In the genomic region with DNA sequence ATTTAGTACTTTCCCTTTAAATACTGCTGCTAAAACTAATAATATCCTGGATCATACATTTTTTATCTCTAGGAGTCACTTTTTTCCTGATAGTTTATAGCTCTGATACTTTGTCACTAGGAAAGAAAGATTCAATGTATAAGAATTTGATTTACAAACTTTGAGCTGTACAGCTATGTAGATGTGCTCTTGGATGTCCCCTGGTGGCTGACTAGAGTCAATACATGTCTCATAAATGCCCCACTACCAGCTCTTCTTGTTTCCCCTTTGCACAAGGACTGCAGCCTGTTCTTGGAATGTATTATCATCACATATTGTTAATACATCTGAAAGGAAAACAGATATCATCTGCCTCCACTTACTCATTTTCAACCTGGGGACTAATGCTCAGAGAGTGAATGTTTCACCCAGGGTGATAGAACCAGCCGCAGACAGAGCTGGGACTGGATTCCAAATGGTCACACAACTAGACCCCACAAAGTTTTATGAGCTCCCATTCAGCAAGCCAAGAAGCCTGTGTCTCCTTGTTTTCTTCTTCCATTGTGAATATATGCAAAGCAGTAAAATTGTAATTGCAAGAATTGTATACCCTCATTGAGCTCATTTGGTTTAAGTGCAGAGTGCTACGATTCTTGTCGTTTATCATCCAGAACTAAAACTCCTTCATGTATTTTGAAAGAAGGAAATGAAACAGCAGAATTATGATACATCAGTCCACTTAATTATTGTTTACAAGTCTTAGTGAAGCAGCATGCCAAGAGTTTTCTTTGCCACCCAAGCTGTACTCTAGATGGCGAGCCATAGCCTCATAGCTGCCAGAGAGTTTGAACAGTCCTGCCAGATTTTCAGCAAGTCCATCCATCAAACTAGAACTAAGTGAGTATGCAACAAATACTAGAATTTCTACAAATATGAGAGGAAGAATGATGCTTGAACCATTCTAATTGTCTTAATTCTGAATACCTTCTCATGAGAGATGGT, we compare ENCODE assay signal across 8 cellular contexts.
DNase-seq lines count a peak whose midpoint lies in the region; ATAC-seq and TF ChIP-seq lines count a peak whose summit lies in the region.

No MANE protein-coding gene starts in this region.

- no peak for TF ChIP-seq POLR2A in Peyer's patch (IDR thresholded peaks at IDR 0.05)

- H3K27me3 Mint-ChIP-seq in brain, result no peaks in the 10 kb centered on the region

- H3K4me3 Mint-ChIP-seq in brain, result peak overlapping the region in 1 of 5 experiments; percentile 38

- ATAC-seq in GM21381 (IDR thresholded peaks at IDR 0.05; ENCODE audit: unreplicated experiment) (peak; percentile 97), HG03469 (IDR thresholded peaks at IDR 0.05; ENCODE audit: unreplicated experiment) (peak; percentile 95)
- peak; percentile 52 for ATAC-seq in stimulated activated naive CD8-positive, alpha-beta T cell treated with anti-CD3 and anti-CD28 coated beads, Interleukin-15, Interleukin-2, amounts not matched to agents 100 U/mL and 50 U/mL, for 24 hours

- no peaks in the 10 kb centered on the region for H3K9me3 ChIP-seq in Peyer's patch

- H3K4me1 Mint-ChIP-seq in brain, result peaks cover 12% of the 10 kb centered on the region

- H3K27me3 ChIP-seq in Peyer's patch (no peaks in the 10 kb centered on the region), kidney epithelial cell (ENCODE audit: control insufficient read depth, insufficient read depth, low read length) (no peaks in the 10 kb centered on the region)

- TF ChIP-seq CTCF in Peyer's patch (IDR thresholded peaks at IDR 0.05) (peak; percentile 36 to 65 (median 59)), brain (conservative IDR thresholded peaks at IDR 0.05) (peak; percentile 70 to 90), kidney epithelial cell (IDR thresholded peaks at IDR 0.05; ENCODE audit: insufficient read depth, low read length, poor library complexity, severe bottlenecking) (peak; percentile 95)

- H3K4me3 ChIP-seq in Peyer's patch (no peak overlapping the region), kidney epithelial cell (ENCODE audit: low read depth, low read length) (no peak overlapping the region)

- no peaks in the 10 kb centered on the region for H3K36me3 ChIP-seq in Peyer's patch
- no peaks in the 10 kb centered on the region for H3K36me3 ChIP-seq in kidney epithelial cell (ENCODE audit: control insufficient read depth, insufficient read depth, low read length)

- H3K9me3 Mint-ChIP-seq in brain, result peaks cover 0 to 19% (median 10%) of the 10 kb centered on the region in 5 experiments

- DNase-seq in GM04503 (ENCODE audit: low read depth) (peak; percentile 5), Peyer's patch (no peak), kidney epithelial cell (ENCODE audit: low read depth) (no peak), ecto neural progenitor cell (ENCODE audit: low spot score) (no peak)
- peak; percentile 35 for DNase-seq in stimulated activated naive CD8-positive, alpha-beta T cell treated with anti-CD3 and anti-CD28 coated beads, Interleukin-15, Interleukin-2, amounts not matched to agents 100 U/mL and 50 U/mL, for 24 hours

- H3K27ac Mint-ChIP-seq in brain, result peak overlapping the region in 1 of 5 experiments; percentile 64

- no peak overlapping the region for H3K27ac ChIP-seq in Peyer's patch

- no peaks in the 10 kb centered on the region for H3K36me3 Mint-ChIP-seq in brain

- no peaks in the 10 kb centered on the region for H3K4me1 ChIP-seq in Peyer's patch

Comparison
In these comparisons a context has a peak if more than half of its experiments do, and no peak if none do; other contexts are left out.
1. DNase-seq: peak in GM04503 (single experiment) and stimulated activated naive CD8-positive, alpha-beta T cell treated with anti-CD3 and anti-CD28 coated beads, Interleukin-15, Interleukin-2, amounts not matched to agents 100 U/mL and 50 U/mL, for 24 hours (single experiment); none in Peyer's patch (0 of 3), kidney epithelial cell (single experiment) and ecto neural progenitor cell (single experiment).
2. Peak in every context shown above with its lines, with median percentiles within 50 percentile points of each other: ATAC-seq and CTCF ChIP-seq.